Comparison of ENCODE assay signal across 22 cellular contexts in genomic region chr2:61727746-61728145, GRCh38.
DNase-seq lines count a peak whose midpoint lies in the region; ATAC-seq, FAIRE-seq and TF ChIP-seq lines count a peak whose summit lies in the region.
"Had no signal": no experiment of that assay in that cellular context is flagged by ENCODE, and none has a peak within 500 bp of the region (broad histone marks: within the 10 kb centered on the region; RNA-seq: fewer than 3 reads in every experiment).

No MANE protein-coding gene starts in this region.

- no peak overlapping the region for H3K27ac Mint-ChIP-seq in MCF 10A (ENCODE audit: low read depth, unreplicated experiment)
- H3K27ac Mint-ChIP-seq in stimulated activated naive CD8-positive, alpha-beta T cell treated with anti-CD3 and anti-CD28 coated beads, Interleukin-15, amount 100 ng/mL, for 72 hours, result no peak overlapping the region
- H3K27ac Mint-ChIP-seq: activated CD4-positive, alpha-beta T cell treated with anti-CD3 and anti-CD28 coated beads, Interleukin-2, amount 10 ng/mL, durations not matched to agents 24 days and 14 days; activated naive CD4-positive, alpha-beta T cell treated with anti-CD3 and anti-CD28 coated beads for 36 hours; CD8-positive, alpha-beta memory T cell had no signal

- H3K4me1 ChIP-seq in breast epithelium (no peaks in the 10 kb centered on the region), ascending aorta (no peaks in the 10 kb centered on the region), ovary (ENCODE audit: insufficient read depth) (no peaks in the 10 kb centered on the region)
- H3K4me1 ChIP-seq: lower lobe of right lung, right atrium auricular region, uterus had no signal

- WGBS in ovary, 3 donors, result 66 to 71% (median 71%) methylated on average over 1 of the region's 1 CpG

- intact Hi-C loops in MCF 10A (cut with micrococcal nuclease) (no loop called here), breast epithelium (cut with DNase I; ENCODE audit: low total_unique reads) (no loop called here), ascending aorta (cut with DNase I) (no loop called here), ovary (cut with DNase I) (no loop called here)

- H3K27me3 ChIP-seq in breast epithelium (no peaks in the 10 kb centered on the region), ascending aorta (no peaks in the 10 kb centered on the region), ovary (no peaks in the 10 kb centered on the region)
- H3K27me3 ChIP-seq: cardiac muscle cell, right atrium auricular region, uterus had no signal

- CTCF ChIA-PET in MCF 10A (lab: Yijun Ruan, JAX), result no interaction called here

- peak; percentile 52 for ATAC-seq in stimulated activated naive CD8-positive, alpha-beta T cell treated with anti-CD3 and anti-CD28 coated beads, Interleukin-15, amount 100 ng/mL, for 72 hours
- ATAC-seq in GM19328 (IDR thresholded peaks at IDR 0.05; ENCODE audit: unreplicated experiment), result no peak
- ATAC-seq: lower lobe of right lung had no signal

- POLR2A ChIA-PET in MCF 10A (lab: Yijun Ruan, JAX), result no interaction called here

- H3K36me3 ChIP-seq in breast epithelium (no peaks in the 10 kb centered on the region), ascending aorta (no peaks in the 10 kb centered on the region), ovary (no peaks in the 10 kb centered on the region)
- H3K36me3 ChIP-seq: cardiac muscle cell, lower lobe of right lung, right atrium auricular region, uterus had no signal

- DNase-seq in MCF 10A (ENCODE audit: unreplicated experiment) (peak; percentile 8), breast epithelium (ENCODE audit: low spot score in 2 of 2) (no peak), RCC 7860 (ENCODE audit: low spot score) (no peak), fibroblast of peridontal ligament (ENCODE audit: extremely low read depth) (peak; percentile 9), ascending aorta (ENCODE audit: low spot score in 2 of 2) (no peak), ovary (no peak)
- DNase-seq in stimulated activated naive CD8-positive, alpha-beta T cell treated with anti-CD3 and anti-CD28 coated beads, Interleukin-15, amount 100 ng/mL, for 72 hours, result no peak
- DNase-seq: activated CD4-positive, alpha-beta T cell treated with anti-CD3 and anti-CD28 coated beads, Interleukin-2, amount 10 ng/mL, durations not matched to agents 24 days and 14 days; activated naive CD4-positive, alpha-beta T cell treated with anti-CD3 and anti-CD28 coated beads for 36 hours; CD8-positive, alpha-beta memory T cell; HCEC 1CT; head of caudate nucleus; Kasumi-1; lower lobe of right lung; NCI-H1417; NCI-H2171; NCI-H69; uterus had no signal

- no peak for TF ChIP-seq POLR2A in breast epithelium (IDR thresholded peaks at IDR 0.05)
- TF ChIP-seq POLR2A in ovary (IDR thresholded peaks at IDR 0.05), result no peak

- H3K9me3 Mint-ChIP-seq in MCF 10A (ENCODE audit: unreplicated experiment), result peaks cover 22% of the 10 kb centered on the region
- peaks cover 19 to 22% of the 10 kb centered on the region in 2 donors for H3K9me3 Mint-ChIP-seq in stimulated activated naive CD8-positive, alpha-beta T cell treated with anti-CD3 and anti-CD28 coated beads, Interleukin-15, amount 100 ng/mL, for 72 hours

- H3K27ac ChIP-seq in breast epithelium (no peak overlapping the region), ascending aorta (no peak overlapping the region), ovary (no peak overlapping the region)
- H3K27ac ChIP-seq: cardiac muscle cell, epithelial cell of prostate, lower lobe of right lung, right atrium auricular region, uterus had no signal

- H3K9me3 ChIP-seq in breast epithelium, result no peaks in the 10 kb centered on the region
- H3K9me3 ChIP-seq in ascending aorta, result peaks cover 0 to 3% of the 10 kb centered on the region in 2 donors
- no peaks in the 10 kb centered on the region for H3K9me3 ChIP-seq in ovary
- H3K9me3 ChIP-seq: lower lobe of right lung, uterus had no signal

- BruUV-seq in MCF 10A (replicated peaks; lab: Mats Ljungman, UMichigan), result no TSS peak

- TF ChIP-seq CTCF in MCF 10A (IDR thresholded peaks at IDR 0.05; ENCODE audit: unreplicated experiment) (no peak), breast epithelium (IDR thresholded peaks at IDR 0.05) (no peak), ascending aorta (IDR thresholded peaks at IDR 0.05) (no peak), ovary (IDR thresholded peaks at IDR 0.05) (no peak)

- FAIRE-seq in RCC 7860 (lab: Jason Lieb, UNC), result peak; percentile 12

- no peaks in the 10 kb centered on the region for H3K27me3 Mint-ChIP-seq in MCF 10A (ENCODE audit: insufficient read depth, unreplicated experiment)
- no peaks in the 10 kb centered on the region for H3K27me3 Mint-ChIP-seq in stimulated activated naive CD8-positive, alpha-beta T cell treated with anti-CD3 and anti-CD28 coated beads, Interleukin-15, amount 100 ng/mL, for 72 hours

- H3K36me3 Mint-ChIP-seq in MCF 10A (ENCODE audit: insufficient read depth, unreplicated experiment), result no peaks in the 10 kb centered on the region

- H3K4me3 ChIP-seq in breast epithelium (no peak overlapping the region), ascending aorta (no peak overlapping the region), ovary (no peak overlapping the region)
- H3K4me3 ChIP-seq: cardiac muscle cell, lower lobe of right lung, right atrium auricular region, uterus had no signal

- TF ChIP-seq EP300 in ovary (IDR thresholded peaks at IDR 0.05), result no peak

- H3K4me3 Mint-ChIP-seq in MCF 10A (ENCODE audit: unreplicated experiment), result no peak overlapping the region
- H3K4me3 Mint-ChIP-seq in stimulated activated naive CD8-positive, alpha-beta T cell treated with anti-CD3 and anti-CD28 coated beads, Interleukin-15, amount 100 ng/mL, for 72 hours, result no peak overlapping the region
- H3K4me3 Mint-ChIP-seq: activated CD4-positive, alpha-beta T cell treated with anti-CD3 and anti-CD28 coated beads, Interleukin-2, amount 10 ng/mL, durations not matched to agents 24 days and 14 days; activated naive CD4-positive, alpha-beta T cell treated with anti-CD3 and anti-CD28 coated beads for 36 hours; CD8-positive, alpha-beta memory T cell had no signal

- no peaks in the 10 kb centered on the region for H3K4me1 Mint-ChIP-seq in MCF 10A (ENCODE audit: insufficient read depth, unreplicated experiment)
- peaks cover 14% of the 10 kb centered on the region for H3K4me1 Mint-ChIP-seq in stimulated activated naive CD8-positive, alpha-beta T cell treated with anti-CD3 and anti-CD28 coated beads, Interleukin-15, amount 100 ng/mL, for 72 hours
- H3K4me1 Mint-ChIP-seq: CD8-positive, alpha-beta memory T cell had no signal

Comparison
In these comparisons a context has a peak if more than half of its experiments do, and no peak if none do; other contexts are left out.
1. DNase-seq: peak in MCF 10A (single experiment) and fibroblast of peridontal ligament (single experiment); none in breast epithelium (0 of 2), RCC 7860 (single experiment), stimulated activated naive CD8-positive, alpha-beta T cell treated with anti-CD3 and anti-CD28 coated beads, Interleukin-15, amount 100 ng/mL, for 72 hours (0 of 2), ascending aorta (0 of 2) and ovary (0 of 5).